Comparison of ENCODE assay signal across 11 cellular contexts in genomic region chr20:45432294-45432693, GRCh38. TPM values are rescaled to one million over a fixed set of nuclear protein-coding genes. Genes with fewer than 3 reads are reported as not detected.
DNase-seq lines count a peak whose midpoint lies in the region; ATAC-seq lines count a peak whose summit lies in the region.
"Had no signal": no experiment of that assay in that cellular context is flagged by ENCODE, and none has a peak within 500 bp of the region (broad histone marks: within the 10 kb centered on the region; RNA-seq: fewer than 3 reads in every experiment).

No MANE protein-coding gene starts in this region.

- H3K4me3 ChIP-seq in naive thymus-derived CD4-positive, alpha-beta T cell (ENCODE audit: low read length): no peak overlapping the region
- H3K4me3 ChIP-seq: ovary had no signal

- peak overlapping the region in 2 of 9 donors; percentile 20 to 63 for H3K27ac Mint-ChIP-seq in naive thymus-derived CD4-positive, alpha-beta T cell

- peak; percentile 56 for DNase-seq in GM19238 (ENCODE audit: insufficient read length, low spot score)
- peak; percentile 91 for DNase-seq in NOMO-1 treated with DMSO at 0.1 percent for 48 hours (lab: John Stamatoyannopoulos, UW; ENCODE audit: unreplicated experiment)
- DNase-seq in naive thymus-derived CD4-positive, alpha-beta T cell: no peak
- no peak for DNase-seq in HUDEP-2 (lab: John Stamatoyannopoulos, UW; ENCODE audit: unreplicated experiment in 76 of 76)
- no peak for DNase-seq in activated effector memory CD4-positive, alpha-beta T cell treated with anti-CD3 and anti-CD28 coated beads, Interleukin-2, amount 50 U/mL, for 16 hours
- DNase-seq: amniotic stem cell, ovary had no signal

- no peak overlapping the region for H3K27ac ChIP-seq in naive thymus-derived CD4-positive, alpha-beta T cell (ENCODE audit: low read depth, low read length)
- H3K27ac ChIP-seq: ovary had no signal

- peaks cover 0 to 15% (median 4%) of the 10 kb centered on the region in 5 donors for H3K36me3 Mint-ChIP-seq in naive thymus-derived CD4-positive, alpha-beta T cell

- H3K27me3 ChIP-seq in naive thymus-derived CD4-positive, alpha-beta T cell (ENCODE audit: control insufficient read depth in 2 of 2, insufficient read depth in 2 of 2, low read length in 2 of 2): no peaks in the 10 kb centered on the region
- H3K27me3 ChIP-seq: ovary had no signal

- ATAC-seq in HG02798 (IDR thresholded peaks at IDR 0.05; ENCODE audit: poor library complexity, unreplicated experiment) (peak; percentile 61), HG02938 (IDR thresholded peaks at IDR 0.05; ENCODE audit: unreplicated experiment) (no peak)
- peak; percentile 28 for ATAC-seq in naive thymus-derived CD4-positive, alpha-beta T cell
- ATAC-seq: T-cell had no signal

- CTCF ChIA-PET in naive thymus-derived CD4-positive, alpha-beta T cell (lab: Charles Lee): interaction anchor here (2.6 kb wide), 1 partner anchor 69 kb away, joined by 9 read pairs; the partner anchor contains the start of gene SYS1

- peak overlapping the region in 1 of 10 donors; percentile 14 for H3K4me3 Mint-ChIP-seq in naive thymus-derived CD4-positive, alpha-beta T cell
- H3K4me3 Mint-ChIP-seq: T-cell had no signal

- no peaks in the 10 kb centered on the region for H3K9me3 Mint-ChIP-seq in naive thymus-derived CD4-positive, alpha-beta T cell
- H3K9me3 Mint-ChIP-seq: T-cell had no signal

- POLR2A ChIA-PET in naive thymus-derived CD4-positive, alpha-beta T cell (lab: Charles Lee): no interaction called here

- no peaks in the 10 kb centered on the region for H3K27me3 Mint-ChIP-seq in naive thymus-derived CD4-positive, alpha-beta T cell
- H3K27me3 Mint-ChIP-seq: T-cell had no signal

- peaks cover 5 to 9% of the 10 kb centered on the region in 2 donors for H3K4me1 ChIP-seq in naive thymus-derived CD4-positive, alpha-beta T cell (ENCODE audit: control insufficient read depth in 2 of 2, insufficient read depth in 2 of 2, low read length in 2 of 2)

- peaks cover 0 to 28% (median 14%) of the 10 kb centered on the region in 7 donors for H3K4me1 Mint-ChIP-seq in naive thymus-derived CD4-positive, alpha-beta T cell

- H3K36me3 ChIP-seq in naive thymus-derived CD4-positive, alpha-beta T cell (ENCODE audit: control insufficient read depth in 2 of 3, insufficient read depth in 3 of 3, low read length in 3 of 3): peaks cover 0 to 3% (median 0%) of the 10 kb centered on the region in 3 experiments
- H3K36me3 ChIP-seq: ovary had no signal

- intact Hi-C loops in naive thymus-derived CD4-positive, alpha-beta T cell (cut with micrococcal nuclease): no loop called here

- H3K9me3 ChIP-seq in naive thymus-derived CD4-positive, alpha-beta T cell (ENCODE audit: control insufficient read depth in 2 of 3, low read length in 3 of 3): no peaks in the 10 kb centered on the region
- H3K9me3 ChIP-seq: ovary had no signal

RNA-seq across cellular contexts. Expression of gene PIGT, which starts 16.4 kb away (rescaled TPM):
- 100 to 1,000 TPM in 1 of 5 experiments, 10 to 100 TPM in 4; 78.7 to 140 (median 85.0) TPM for total RNA-seq in naive thymus-derived CD4-positive, alpha-beta T cell
- 10 to 100 TPM; 82.7 to 98.9 TPM for polyA plus RNA-seq in naive thymus-derived CD4-positive, alpha-beta T cell

RNA-seq across cellular contexts. Expression of gene DBNDD2, which starts 24.2 kb away (rescaled TPM):
- total RNA-seq in naive thymus-derived CD4-positive, alpha-beta T cell: 10 to 100 TPM; 12.2 to 22.7 (median 16.3) TPM
- polyA plus RNA-seq in naive thymus-derived CD4-positive, alpha-beta T cell: 10 to 100 TPM; 15.3 to 22.9 TPM

RNA-seq across cellular contexts. Expression of gene WFDC2, which starts 37.3 kb away (rescaled TPM):
- total RNA-seq in naive thymus-derived CD4-positive, alpha-beta T cell: 1 to 10 TPM in 2 of 5 experiments, under 1 TPM in 2, not detected in 1; 0.36 to 1.7 (median 1.0) TPM
- polyA plus RNA-seq in naive thymus-derived CD4-positive, alpha-beta T cell: not detected
- total RNA-seq: LHCN-M2 had no signal

RNA-seq across cellular contexts. Expression of gene TP53TG5, which starts 54.2 kb away (rescaled TPM):
- under 1 TPM in 3 of 5 experiments, not detected in 2; 0.19 to 0.48 (median 0.46) TPM for total RNA-seq in naive thymus-derived CD4-positive, alpha-beta T cell
- polyA plus RNA-seq in naive thymus-derived CD4-positive, alpha-beta T cell: under 1 TPM; 0.14 to 0.24 TPM
- total RNA-seq: LHCN-M2 had no signal

Comparison
In these comparisons a context has a peak if more than half of its experiments do, and no peak if none do; other contexts are left out.
1. DNase-seq: peak in GM19238 (single experiment) and NOMO-1 treated with DMSO at 0.1 percent for 48 hours (single experiment); none in naive thymus-derived CD4-positive, alpha-beta T cell (0 of 9), HUDEP-2 (0 of 76) and activated effector memory CD4-positive, alpha-beta T cell treated with anti-CD3 and anti-CD28 coated beads, Interleukin-2, amount 50 U/mL, for 16 hours (single experiment).